In genomic region chr1:109788695-109789521, GRCh38 we compare ENCODE assay signal across 1 cellular context.
TF ChIP-seq lines count a peak whose summit lies in the region.

No MANE protein-coding gene starts in this region.

TF ChIP-seq in K562, 482 proteins besides CTCF, POLR2A, EP300 and RAD21 (continued from another document):
- TF ChIP-seq PRDM10 (IDR thresholded peaks at IDR 0.05; ENCODE audit: partially characterized antibody), result peak; percentile 12
- no peak for TF ChIP-seq ZNF146 (CRISPR knock-in tag; IDR thresholded peaks at IDR 0.05; ENCODE audit: unreplicated experiment)
- peak in 1 of 2 experiments; percentile 64; a peak in 2 of 4 replicates for TF ChIP-seq HDAC1 (IDR thresholded peaks at IDR 0.05)
- no peak for TF ChIP-seq KDM2B (CRISPR knock-in tag; IDR thresholded peaks at IDR 0.05)
- TF ChIP-seq NR3C1 (CRISPR knock-in tag; IDR thresholded peaks at IDR 0.05), result no peak
- 0 out of 2 replicates have a peak, but pooled peaks have one; percentile 6 for TF ChIP-seq CBFA2T3 (IDR thresholded peaks at IDR 0.05)
- 0 out of 2 replicates have a peak, but pooled peaks have one; percentile 21 for TF ChIP-seq GABPB1 (CRISPR knock-in tag; IDR thresholded peaks at IDR 0.05)
- 0 out of 2 replicates have a peak, but pooled peaks have one; percentile 30 for TF ChIP-seq GATA2 (CRISPR knock-in tag; IDR thresholded peaks at IDR 0.05)
- no peak for TF ChIP-seq ZNF551 (CRISPR knock-in tag; IDR thresholded peaks at IDR 0.05)
- no peak for TF ChIP-seq TFAM (CRISPR knock-in tag; conservative IDR thresholded peaks at IDR 0.05)
- TF ChIP-seq CTBP1 (IDR thresholded peaks at IDR 0.05; ENCODE audit: borderline replicate concordance), result peak; percentile 99
- TF ChIP-seq TARDBP (IDR thresholded peaks at IDR 0.05), result no peak
- TF ChIP-seq RCOR1 (IDR thresholded peaks at IDR 0.05; ENCODE audit: borderline replicate concordance in 1 of 2, low read depth in 2 of 2, low read length in 2 of 2), result peak in 1 of 2 experiments; percentile 88; a peak in 3 of 4 replicates
- no peak for TF ChIP-seq RBM25 (IDR thresholded peaks at IDR 0.05; ENCODE audit: low read depth, low read length, severe bottlenecking)
- peak; percentile 15; the same call in 1 of the 2 replicates for TF ChIP-seq SOX6 (IDR thresholded peaks at IDR 0.05)
- TF ChIP-seq PKNOX1 (IDR thresholded peaks at IDR 0.05), result peak; percentile 16; the same call in 1 of the 2 replicates
- peak; percentile 22; the same call in 1 of the 2 replicates for TF ChIP-seq CREM (IDR thresholded peaks at IDR 0.05; ENCODE audit: low read depth)
- peak in 1 of 2 experiments; percentile 64; a peak in 2 of 4 replicates for TF ChIP-seq MLLT1 (IDR thresholded peaks at IDR 0.05)
- TF ChIP-seq MAZ (CRISPR knock-in tag; conservative IDR thresholded peaks at IDR 0.05 in 1 of 2, IDR thresholded peaks at IDR 0.05 in 1 of 2), result peak in 1 of 2 experiments; percentile 66; a peak in 2 of 4 replicates
- TF ChIP-seq ZSCAN29 (IDR thresholded peaks at IDR 0.05), result no peak
- TF ChIP-seq GATAD2A (IDR thresholded peaks at IDR 0.05), result no peak
- 0 out of 2 replicates have a peak, but pooled peaks have one; percentile 23 for TF ChIP-seq MBD2 (IDR thresholded peaks at IDR 0.05; ENCODE audit: borderline replicate concordance, low read depth)
- TF ChIP-seq ZFPM2 (CRISPR knock-in tag; IDR thresholded peaks at IDR 0.05), result no peak
- no peak for TF ChIP-seq MCM2 (IDR thresholded peaks at IDR 0.05; ENCODE audit: low read depth)
- peak in 1 of 2 experiments; percentile 44; a peak in 1 of 4 replicates for TF ChIP-seq KDM1A (IDR thresholded peaks at IDR 0.05)
- peak; percentile 26; the same call in 1 of the 2 replicates for TF ChIP-seq L3MBTL2 (IDR thresholded peaks at IDR 0.05)
- TF ChIP-seq ZEB2 (IDR thresholded peaks at IDR 0.05), result peak; percentile 44; the same call in 1 of the 2 replicates
- TF ChIP-seq HDGF (IDR thresholded peaks at IDR 0.05), result peak; percentile 84; the same call in 1 of the 2 replicates
- TF ChIP-seq MTA1 (IDR thresholded peaks at IDR 0.05; ENCODE audit: borderline replicate concordance), result peak; percentile 54; the same call in 1 of the 2 replicates
- TF ChIP-seq STAT5B (CRISPR knock-in tag; IDR thresholded peaks at IDR 0.05), result no peak
- TF ChIP-seq ZNF592 (IDR thresholded peaks at IDR 0.05), result 0 out of 2 replicates have a peak, but pooled peaks have one; percentile 13
- TF ChIP-seq ARID1B (IDR thresholded peaks at IDR 0.05), result peak; percentile 38; the same call in 1 of the 2 replicates
- 0 out of 4 replicates have a peak, but pooled peaks of 1 of the 2 experiments have one; percentile 21 for TF ChIP-seq NRF1 (conservative IDR thresholded peaks at IDR 0.05 in 1 of 2, IDR thresholded peaks at IDR 0.05 in 1 of 2)
- no peak for TF ChIP-seq FUS (optimal IDR thresholded peaks at IDR 0.05; ENCODE audit: low read depth, low read length)
- TF ChIP-seq SAP30 (IDR thresholded peaks at IDR 0.05; ENCODE audit: borderline replicate concordance, insufficient read depth, low read depth, low read length, poor library complexity, severe bottlenecking), result no peak
- no peak for TF ChIP-seq TRIM28 (IDR thresholded peaks at IDR 0.05)
- peak; percentile 52 for TF ChIP-seq SMARCA4 (IDR thresholded peaks at IDR 0.05)
- no peak for TF ChIP-seq ZBTB7A (IDR thresholded peaks at IDR 0.05; ENCODE audit: borderline replicate concordance, control insufficient read depth, low read depth, low read length)
